In genomic region chr18:8478166-8478967, GRCh38 we compare ENCODE assay signal across 8 cellular contexts.
DNase-seq lines count a peak whose midpoint lies in the region; ATAC-seq and TF ChIP-seq lines count a peak whose summit lies in the region.

No MANE protein-coding gene starts in this region.

- DNase-seq in Caco-2 (peak; percentile 76 to 84), T follicular helper cell (ENCODE audit: low read depth) (peak; percentile 29), astrocyte of the spinal cord (ENCODE audit: low read depth, low spot score) (peak; percentile 41), iPS-NIHi7 (ENCODE audit: extremely low spot score) (peak; percentile 96), NCI-H187 treated with DMSO at 0.1 percent for 48 hours (lab: John Stamatoyannopoulos, UW) (no peak)
- DNase-seq in stimulated activated CD4-positive, alpha-beta T cell treated with anti-CD3 and anti-CD28 coated beads, Interleukin-2, amount 100 ng/mL, for 48 hours = peak; percentile 56 to 68

- H3K36me3 ChIP-seq in Caco-2 (ENCODE audit: control insufficient read depth, insufficient read depth, low read length) = no peaks in the 10 kb centered on the region

- peak; percentile 43; the same call in 1 of the 2 replicates for TF ChIP-seq RAD21 in Ishikawa (IDR thresholded peaks at IDR 0.05; ENCODE audit: low read depth)

- H3K36me3 Mint-ChIP-seq in Caco-2 (ENCODE audit: insufficient read depth, unreplicated experiment) = no peaks in the 10 kb centered on the region

- CTCF ChIA-PET in Caco-2 (lab: Charles Lee) = interaction anchor here (0.5 to 1.4 kb wide), 8 partner anchors 9 to 510 kb away, joined by 3 to 4 read pairs (median 4); no protein-coding TSS in a partner anchor

- H3K4me3 ChIP-seq in Caco-2 (ENCODE audit: low read depth, low read length) (no peak overlapping the region), astrocyte of the spinal cord (ENCODE audit: low read depth, low read length) (no peak overlapping the region)

- POLR2A ChIA-PET in Caco-2 (lab: Charles Lee) = no interaction called here

- intact Hi-C loops in Caco-2 (cut with micrococcal nuclease; ENCODE audit: unreplicated experiment) = loop anchor here (1.0 to 2.0 kb wide), 2 partner anchors 510 to 1206 kb away; no protein-coding TSS in a partner anchor

- no peak for TF ChIP-seq EP300 in Ishikawa (IDR thresholded peaks at IDR 0.05; ENCODE audit: borderline replicate concordance)

- no peak overlapping the region for H3K4me3 Mint-ChIP-seq in Caco-2 (ENCODE audit: unreplicated experiment)

- H3K9me3 Mint-ChIP-seq in Caco-2 (ENCODE audit: unreplicated experiment) = no peaks in the 10 kb centered on the region

- no peaks in the 10 kb centered on the region for H3K9me3 ChIP-seq in Caco-2

- no peaks in the 10 kb centered on the region for H3K4me1 ChIP-seq in Caco-2

- TF ChIP-seq CTCF in Caco-2 (IDR thresholded peaks at IDR 0.05; ENCODE audit: insufficient read depth in 1 of 2, low read depth in 1 of 2, low read length in 1 of 2, severe bottlenecking in 1 of 2, unreplicated experiment in 1 of 2) (peak; percentile 86 to 93), astrocyte of the spinal cord (IDR thresholded peaks at IDR 0.05; ENCODE audit: low read depth, low read length) (peak; percentile 97)

- no TSS peak for BruUV-seq in Caco-2 (replicated peaks; lab: Mats Ljungman, UMichigan)

- H3K27ac Mint-ChIP-seq in Caco-2 (ENCODE audit: unreplicated experiment) = no peak overlapping the region

- H3K4me1 Mint-ChIP-seq in Caco-2 (ENCODE audit: low read depth, unreplicated experiment) = no peaks in the 10 kb centered on the region

- peaks cover 22% of the 10 kb centered on the region for H3K27me3 Mint-ChIP-seq in Caco-2 (ENCODE audit: insufficient read depth, unreplicated experiment)

- ATAC-seq in GM19463 (IDR thresholded peaks at IDR 0.05; ENCODE audit: unreplicated experiment) = peak; percentile 69

- no peaks in the 10 kb centered on the region for H3K27me3 ChIP-seq in Caco-2 (replicated peaks; ENCODE audit: control insufficient read depth, insufficient read depth, low read length)

- in situ Hi-C loops in astrocyte of the spinal cord (cut with HindIII; ENCODE audit: low sequenced_read_pairs) = no loop called here

TF ChIP-seq in Ishikawa, 13 proteins besides CTCF, POLR2A, EP300 and RAD21:
- no peak for TF ChIP-seq ZBTB7A (IDR thresholded peaks at IDR 0.05; ENCODE audit: low read depth)
- no peak for TF ChIP-seq MAX (IDR thresholded peaks at IDR 0.05)
- TF ChIP-seq USF1 (IDR thresholded peaks at IDR 0.05) = no peak
TF ChIP-seq in Ishikawa: peak in this region for 0.
